In genomic region chr19:5719961-5720790, GRCh38 we compare ENCODE assay signal across 1 cellular context.
TF ChIP-seq lines count a peak whose summit lies in the region.

A gene with protein sequence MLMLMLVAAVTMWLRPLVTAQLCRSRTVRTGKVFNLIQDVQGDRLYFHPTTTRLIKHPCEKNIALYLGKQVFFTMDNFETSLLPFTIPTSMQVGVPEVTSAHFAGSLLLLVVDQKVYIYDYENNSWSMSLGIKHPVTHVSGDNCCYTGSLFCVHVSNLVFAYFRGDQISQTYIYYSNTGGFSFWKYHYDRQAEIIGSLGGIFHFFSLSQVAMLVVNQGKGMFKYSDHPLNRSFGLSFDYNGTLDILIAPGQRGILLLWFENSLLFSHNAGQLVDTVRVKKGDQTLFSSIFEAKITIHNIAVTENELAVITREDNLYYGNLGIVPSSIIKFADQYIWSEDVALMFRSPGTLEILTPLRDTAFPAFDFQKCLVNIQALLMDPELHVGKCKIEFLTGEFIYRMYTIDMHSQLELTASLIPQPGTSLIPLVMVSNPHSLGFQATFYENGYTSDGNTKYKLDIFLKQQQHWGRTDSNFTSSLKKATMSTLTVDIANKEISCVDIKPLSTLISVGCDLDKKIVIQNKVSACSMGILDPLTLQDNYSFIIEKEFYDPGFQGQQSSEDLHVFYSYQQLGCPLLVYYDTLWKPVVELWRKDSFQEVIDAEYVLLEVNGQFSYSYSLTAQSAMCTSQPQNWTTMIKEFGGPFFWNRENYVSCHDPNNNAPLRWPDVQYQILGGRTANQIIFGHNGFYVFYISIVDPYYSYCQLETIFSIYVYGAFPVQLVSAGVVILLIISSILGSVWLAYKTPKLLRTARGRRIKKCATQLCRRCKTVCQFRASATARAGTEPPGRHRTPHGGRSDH (plus strand): TSS chr19:5720637. CDS start chr19:5720738, 101 bp downstream.
A gene with protein sequence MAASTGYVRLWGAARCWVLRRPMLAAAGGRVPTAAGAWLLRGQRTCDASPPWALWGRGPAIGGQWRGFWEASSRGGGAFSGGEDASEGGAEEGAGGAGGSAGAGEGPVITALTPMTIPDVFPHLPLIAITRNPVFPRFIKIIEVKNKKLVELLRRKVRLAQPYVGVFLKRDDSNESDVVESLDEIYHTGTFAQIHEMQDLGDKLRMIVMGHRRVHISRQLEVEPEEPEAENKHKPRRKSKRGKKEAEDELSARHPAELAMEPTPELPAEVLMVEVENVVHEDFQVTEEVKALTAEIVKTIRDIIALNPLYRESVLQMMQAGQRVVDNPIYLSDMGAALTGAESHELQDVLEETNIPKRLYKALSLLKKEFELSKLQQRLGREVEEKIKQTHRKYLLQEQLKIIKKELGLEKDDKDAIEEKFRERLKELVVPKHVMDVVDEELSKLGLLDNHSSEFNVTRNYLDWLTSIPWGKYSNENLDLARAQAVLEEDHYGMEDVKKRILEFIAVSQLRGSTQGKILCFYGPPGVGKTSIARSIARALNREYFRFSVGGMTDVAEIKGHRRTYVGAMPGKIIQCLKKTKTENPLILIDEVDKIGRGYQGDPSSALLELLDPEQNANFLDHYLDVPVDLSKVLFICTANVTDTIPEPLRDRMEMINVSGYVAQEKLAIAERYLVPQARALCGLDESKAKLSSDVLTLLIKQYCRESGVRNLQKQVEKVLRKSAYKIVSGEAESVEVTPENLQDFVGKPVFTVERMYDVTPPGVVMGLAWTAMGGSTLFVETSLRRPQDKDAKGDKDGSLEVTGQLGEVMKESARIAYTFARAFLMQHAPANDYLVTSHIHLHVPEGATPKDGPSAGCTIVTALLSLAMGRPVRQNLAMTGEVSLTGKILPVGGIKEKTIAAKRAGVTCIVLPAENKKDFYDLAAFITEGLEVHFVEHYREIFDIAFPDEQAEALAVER (minus strand): TSS chr19:5720146. CDS start chr19:5720132, 14 bp downstream.

TF ChIP-seq in HepG2, 621 proteins besides CTCF, POLR2A, EP300 and RAD21 (continued from another document and continues in another):
- TF ChIP-seq, protein P1, sequence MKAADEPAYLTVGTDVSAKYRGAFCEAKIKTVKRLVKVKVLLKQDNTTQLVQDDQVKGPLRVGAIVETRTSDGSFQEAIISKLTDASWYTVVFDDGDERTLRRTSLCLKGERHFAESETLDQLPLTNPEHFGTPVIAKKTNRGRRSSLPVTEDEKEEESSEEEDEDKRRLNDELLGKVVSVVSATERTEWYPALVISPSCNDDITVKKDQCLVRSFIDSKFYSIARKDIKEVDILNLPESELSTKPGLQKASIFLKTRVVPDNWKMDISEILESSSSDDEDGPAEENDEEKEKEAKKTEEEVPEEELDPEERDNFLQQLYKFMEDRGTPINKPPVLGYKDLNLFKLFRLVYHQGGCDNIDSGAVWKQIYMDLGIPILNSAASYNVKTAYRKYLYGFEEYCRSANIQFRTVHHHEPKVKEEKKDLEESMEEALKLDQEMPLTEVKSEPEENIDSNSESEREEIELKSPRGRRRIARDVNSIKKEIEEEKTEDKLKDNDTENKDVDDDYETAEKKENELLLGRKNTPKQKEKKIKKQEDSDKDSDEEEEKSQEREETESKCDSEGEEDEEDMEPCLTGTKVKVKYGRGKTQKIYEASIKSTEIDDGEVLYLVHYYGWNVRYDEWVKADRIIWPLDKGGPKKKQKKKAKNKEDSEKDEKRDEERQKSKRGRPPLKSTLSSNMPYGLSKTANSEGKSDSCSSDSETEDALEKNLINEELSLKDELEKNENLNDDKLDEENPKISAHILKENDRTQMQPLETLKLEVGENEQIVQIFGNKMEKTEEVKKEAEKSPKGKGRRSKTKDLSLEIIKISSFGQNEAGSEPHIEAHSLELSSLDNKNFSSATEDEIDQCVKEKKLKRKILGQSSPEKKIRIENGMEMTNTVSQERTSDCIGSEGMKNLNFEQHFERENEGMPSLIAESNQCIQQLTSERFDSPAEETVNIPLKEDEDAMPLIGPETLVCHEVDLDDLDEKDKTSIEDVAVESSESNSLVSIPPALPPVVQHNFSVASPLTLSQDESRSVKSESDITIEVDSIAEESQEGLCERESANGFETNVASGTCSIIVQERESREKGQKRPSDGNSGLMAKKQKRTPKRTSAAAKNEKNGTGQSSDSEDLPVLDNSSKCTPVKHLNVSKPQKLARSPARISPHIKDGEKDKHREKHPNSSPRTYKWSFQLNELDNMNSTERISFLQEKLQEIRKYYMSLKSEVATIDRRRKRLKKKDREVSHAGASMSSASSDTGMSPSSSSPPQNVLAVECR (CRISPR knock-in tag; IDR thresholded peaks at IDR 0.05; ENCODE audit: borderline replicate concordance): peak; percentile 97
- no peak for TF ChIP-seq ZFAT (CRISPR knock-in tag; conservative IDR thresholded peaks at IDR 0.05)
- TF ChIP-seq KDM5B (CRISPR knock-in tag; IDR thresholded peaks at IDR 0.05; ENCODE audit: borderline replicate concordance): peak; percentile 85; the same call in 1 of the 2 replicates
- TF ChIP-seq ZNF264 (CRISPR knock-in tag; IDR thresholded peaks at IDR 0.05): peak; percentile 70; the same call in 1 of the 2 replicates
- TF ChIP-seq ZNF143 (CRISPR knock-in tag; IDR thresholded peaks at IDR 0.05): peak; percentile 80
- TF ChIP-seq, protein P2, sequence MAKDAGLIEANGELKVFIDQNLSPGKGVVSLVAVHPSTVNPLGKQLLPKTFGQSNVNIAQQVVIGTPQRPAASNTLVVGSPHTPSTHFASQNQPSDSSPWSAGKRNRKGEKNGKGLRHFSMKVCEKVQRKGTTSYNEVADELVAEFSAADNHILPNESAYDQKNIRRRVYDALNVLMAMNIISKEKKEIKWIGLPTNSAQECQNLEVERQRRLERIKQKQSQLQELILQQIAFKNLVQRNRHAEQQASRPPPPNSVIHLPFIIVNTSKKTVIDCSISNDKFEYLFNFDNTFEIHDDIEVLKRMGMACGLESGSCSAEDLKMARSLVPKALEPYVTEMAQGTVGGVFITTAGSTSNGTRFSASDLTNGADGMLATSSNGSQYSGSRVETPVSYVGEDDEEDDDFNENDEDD (CRISPR knock-in tag; IDR thresholded peaks at IDR 0.05; ENCODE audit: borderline replicate concordance): peak; percentile 97
- peak; percentile 94 for TF ChIP-seq ARNT2 (CRISPR knock-in tag; IDR thresholded peaks at IDR 0.05; ENCODE audit: low read depth)
- TF ChIP-seq ZNF160 (CRISPR knock-in tag; IDR thresholded peaks at IDR 0.05): peak; percentile 38
- no peak for TF ChIP-seq ZNF296 (CRISPR knock-in tag; conservative IDR thresholded peaks at IDR 0.05)
- TF ChIP-seq ZNF883 (CRISPR knock-in tag; IDR thresholded peaks at IDR 0.05; ENCODE audit: not compliant biosample characterization): peak; percentile 95
- 0 out of 2 replicates have a peak, but pooled peaks have one; percentile 40 for TF ChIP-seq ZNF138 (CRISPR knock-in tag; IDR thresholded peaks at IDR 0.05; ENCODE audit: low read depth)
- peak; percentile 75; the same call in 1 of the 2 replicates for TF ChIP-seq ZNF841 (CRISPR knock-in tag; IDR thresholded peaks at IDR 0.05; ENCODE audit: borderline replicate concordance)
- TF ChIP-seq MAX (IDR thresholded peaks at IDR 0.05): peak; percentile 98
- TF ChIP-seq NCOA5 (CRISPR knock-in tag; IDR thresholded peaks at IDR 0.05): no peak
- TF ChIP-seq FOXA1 (IDR thresholded peaks at IDR 0.05): no peak
- TF ChIP-seq FOXA1 (CRISPR knock-in tag; IDR thresholded peaks at IDR 0.05): peak; percentile 54
- TF ChIP-seq PHB2 (IDR thresholded peaks at IDR 0.05; ENCODE audit: partially characterized antibody): no peak
- peak; percentile 60 for TF ChIP-seq ZNF770 (CRISPR knock-in tag; IDR thresholded peaks at IDR 0.05)
- TF ChIP-seq IRF2 (CRISPR knock-in tag; IDR thresholded peaks at IDR 0.05): peak; percentile 94
- no peak for TF ChIP-seq PRPF4 (IDR thresholded peaks at IDR 0.05; ENCODE audit: low read depth, low read length, poor library complexity, severe bottlenecking)
- TF ChIP-seq PCBP2 (optimal IDR thresholded peaks at IDR 0.05; ENCODE audit: low read depth, low read length, poor library complexity, severe bottlenecking): no peak
- TF ChIP-seq, protein P3, sequence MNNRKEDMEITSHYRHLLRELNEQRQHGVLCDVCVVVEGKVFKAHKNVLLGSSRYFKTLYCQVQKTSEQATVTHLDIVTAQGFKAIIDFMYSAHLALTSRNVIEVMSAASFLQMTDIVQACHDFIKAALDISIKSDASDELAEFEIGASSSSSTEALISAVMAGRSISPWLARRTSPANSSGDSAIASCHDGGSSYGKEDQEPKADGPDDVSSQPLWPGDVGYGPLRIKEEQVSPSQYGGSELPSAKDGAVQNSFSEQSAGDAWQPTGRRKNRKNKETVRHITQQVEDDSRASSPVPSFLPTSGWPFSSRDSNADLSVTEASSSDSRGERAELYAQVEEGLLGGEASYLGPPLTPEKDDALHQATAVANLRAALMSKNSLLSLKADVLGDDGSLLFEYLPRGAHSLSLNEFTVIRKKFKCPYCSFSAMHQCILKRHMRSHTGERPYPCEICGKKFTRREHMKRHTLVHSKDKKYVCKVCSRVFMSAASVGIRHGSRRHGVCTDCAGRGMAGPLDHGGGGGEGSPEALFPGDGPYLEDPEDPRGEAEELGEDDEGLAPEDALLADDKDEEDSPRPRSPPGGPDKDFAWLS (CRISPR knock-in tag; IDR thresholded peaks at IDR 0.05; ENCODE audit: borderline replicate concordance): no peak
- TF ChIP-seq RBAK (CRISPR knock-in tag; IDR thresholded peaks at IDR 0.05): no peak; the same call in 1 of the 2 replicates
- TF ChIP-seq ZNF260 (CRISPR knock-in tag; IDR thresholded peaks at IDR 0.05; ENCODE audit: borderline replicate concordance, low read depth): no peak
- peak; percentile 86 for TF ChIP-seq MED1 (CRISPR knock-in tag; IDR thresholded peaks at IDR 0.05)
- peak; percentile 99 for TF ChIP-seq SAP130 (CRISPR knock-in tag; IDR thresholded peaks at IDR 0.05; ENCODE audit: low read depth)
- no peak for TF ChIP-seq RORA (CRISPR knock-in tag; IDR thresholded peaks at IDR 0.05)
- no peak for TF ChIP-seq FOXM1 (CRISPR knock-in tag; IDR thresholded peaks at IDR 0.05)
- TF ChIP-seq NPAS2 (CRISPR knock-in tag; IDR thresholded peaks at IDR 0.05; ENCODE audit: borderline replicate concordance): peak; percentile 24; the same call in 1 of the 2 replicates
- TF ChIP-seq SP1 (IDR thresholded peaks at IDR 0.05): no peak
- TF ChIP-seq SP1 (CRISPR knock-in tag; IDR thresholded peaks at IDR 0.05): peak; percentile 85
- no peak; the same call in 1 of the 2 replicates for TF ChIP-seq SAFB2 (CRISPR knock-in tag; IDR thresholded peaks at IDR 0.05; ENCODE audit: borderline replicate concordance, low read depth)
- TF ChIP-seq CBFB (CRISPR knock-in tag; IDR thresholded peaks at IDR 0.05): peak; percentile 65; the same call in 1 of the 2 replicates
- peak; percentile 85 for TF ChIP-seq TGIF2 (CRISPR knock-in tag; IDR thresholded peaks at IDR 0.05)
- TF ChIP-seq FOXC1 (CRISPR knock-in tag; IDR thresholded peaks at IDR 0.05; ENCODE audit: borderline replicate concordance): peak; percentile 86; the same call in 1 of the 2 replicates
- peak; percentile 89 for TF ChIP-seq ZGPAT (CRISPR knock-in tag; IDR thresholded peaks at IDR 0.05)
- no peak for TF ChIP-seq ZNF530 (CRISPR knock-in tag; IDR thresholded peaks at IDR 0.05; ENCODE audit: low read depth)
- TF ChIP-seq, protein P4, sequence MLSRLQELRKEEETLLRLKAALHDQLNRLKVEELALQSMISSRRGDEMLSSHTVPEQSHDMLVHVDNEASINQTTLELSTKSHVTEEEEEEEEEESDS (CRISPR knock-in tag; IDR thresholded peaks at IDR 0.05; ENCODE audit: borderline replicate concordance): no peak; the same call in 1 of the 2 replicates
- no peak for TF ChIP-seq MTF2 (CRISPR knock-in tag; IDR thresholded peaks at IDR 0.05; ENCODE audit: borderline replicate concordance)
- peak; percentile 40; the same call in 1 of the 2 replicates for TF ChIP-seq REPIN1 (CRISPR knock-in tag; IDR thresholded peaks at IDR 0.05; ENCODE audit: borderline replicate concordance, low read depth)
